Comparison of ENCODE assay signal across 33 cellular contexts in the genomic region with DNA sequence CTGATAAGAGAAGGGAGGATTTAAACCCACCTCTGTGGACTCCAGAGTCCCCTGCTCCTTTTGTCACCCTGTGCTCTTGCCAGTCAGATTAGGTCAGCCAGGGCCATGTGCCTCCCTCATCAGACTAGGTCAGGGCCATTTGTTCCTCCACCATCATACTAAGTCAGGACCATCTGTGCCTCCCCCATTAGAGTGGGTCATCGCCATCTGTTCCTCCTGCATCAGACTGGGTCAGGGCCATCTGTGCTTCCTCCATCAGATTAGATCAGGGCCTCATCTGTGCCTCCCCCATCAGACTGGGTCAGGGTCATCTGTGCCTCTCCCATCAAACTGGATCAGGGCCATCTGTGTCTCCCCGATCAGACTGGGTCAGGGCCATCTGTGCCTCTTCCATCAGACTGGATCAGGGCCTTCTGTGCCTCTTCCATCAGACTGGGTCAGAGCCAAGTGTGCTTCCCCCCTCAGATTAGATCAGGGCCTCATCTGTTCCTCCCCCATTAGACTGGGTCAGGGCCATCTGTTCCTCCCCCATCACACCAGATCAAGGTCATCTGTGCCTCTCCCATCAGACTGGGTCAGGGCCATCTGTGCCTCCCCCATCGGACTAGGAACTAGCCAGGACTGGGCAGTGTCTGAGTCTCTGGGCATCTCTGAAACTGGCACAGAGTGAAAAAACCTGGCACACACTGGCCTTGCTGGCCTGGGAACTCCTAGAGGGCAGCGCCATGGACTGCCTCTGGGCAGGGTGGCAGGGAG. TPM values are rescaled to one million over a fixed set of nuclear protein-coding genes. Genes with fewer than 3 reads are reported as not detected.
"Had no signal": no experiment of that assay in that cellular context is flagged by ENCODE, and none has a peak within 500 bp of the region (broad histone marks: within the 10 kb centered on the region; RNA-seq: fewer than 3 reads in every experiment).

No MANE protein-coding gene starts in this region.

- H3K4me3 Mint-ChIP-seq: activated naive CD4-positive, alpha-beta T cell treated with anti-CD3 and anti-CD28 coated beads for 36 hours; activated T-helper 1 cell treated with anti-CD3 and anti-CD28 coated beads, Interleukin-12 subunit alpha, Interleukin-12 subunit beta, Interleukin-2, Interleukin-4 antibody, amounts not matched to agents 30 ng/mL and 10 ng/mL and 1 ng/mL, durations not matched to agents 14 hours and 24 hours and 36 hours; nephron; T-helper 1 cell treated with Interleukin-12 subunit alpha and Interleukin-12 subunit beta and Interleukin-4 antibody, amounts not matched to agents 30 μg/mL and 1 μg/mL, for 36 hours had no signal

- H3K27me3 ChIP-seq: pancreas, right atrium auricular region, testis, transverse colon, uterus had no signal

- DNase-seq: activated CD4-positive, alpha-beta T cell treated with anti-CD3 and anti-CD28 coated beads for 4 hours; activated CD4-positive, alpha-beta T cell treated with anti-CD3 and anti-CD28 coated beads, Interleukin-2, amount 50 U/mL, for 4 hours; activated CD8-positive, alpha-beta memory T cell treated with anti-CD3 and anti-CD28 coated beads, Interleukin-2, amount 50 U/mL, for 4 hours; activated effector memory CD4-positive, alpha-beta T cell treated with anti-CD3 and anti-CD28 coated beads, Interleukin-2, amount 50 U/mL, for 16 hours; activated naive CD4-positive, alpha-beta T cell treated with anti-CD3 and anti-CD28 coated beads for 36 hours; activated T-cell treated with anti-CD3 and anti-CD28 coated beads, Interleukin-2, amount 50 U/mL, for 1 hour; amniotic stem cell; dermis blood vessel endothelial cell; effector CD4-positive, alpha-beta T cell; glutamatergic neuron; left ventricle myocardium superior; pancreas; stimulated activated CD4-positive, alpha-beta T cell treated with anti-CD3 and anti-CD28 coated beads, Interleukin-12 subunit alpha, Interleukin-12 subunit beta, amount 100 ng/mL, for 4 hours; stimulated activated CD4-positive, alpha-beta T cell treated with anti-CD3 and anti-CD28 coated beads, Interleukin-4, amount 100 ng/mL, for 1 hour; stimulated activated naive CD8-positive, alpha-beta T cell treated with anti-CD3 and anti-CD28 coated beads, Interleukin-15, Interleukin-2, amounts not matched to agents 100 U/mL and 50 U/mL, for 24 hours; SW 1271; T-helper 9 cell; testis; transverse colon; uterus had no signal

- H3K36me3 ChIP-seq: esophagus muscularis mucosa, pancreas, right atrium auricular region, transverse colon, uterus had no signal

- H3K27ac ChIP-seq: esophagus muscularis mucosa, pancreas, right atrium auricular region, testis, transverse colon, uterus, VCaP had no signal

- H3K9me3 Mint-ChIP-seq: activated naive CD4-positive, alpha-beta T cell treated with anti-CD3 and anti-CD28 coated beads for 36 hours; activated T-helper 1 cell treated with anti-CD3 and anti-CD28 coated beads, Interleukin-12 subunit alpha, Interleukin-12 subunit beta, Interleukin-2, Interleukin-4 antibody, amounts not matched to agents 30 ng/mL and 10 ng/mL and 1 ng/mL, durations not matched to agents 14 hours and 24 hours and 36 hours; nephron; T-helper 1 cell treated with Interleukin-12 subunit alpha and Interleukin-12 subunit beta and Interleukin-4 antibody, amounts not matched to agents 30 μg/mL and 1 μg/mL, for 36 hours had no signal

- H3K9me3 ChIP-seq: esophagus muscularis mucosa, mucosa of descending colon, pancreas, right atrium auricular region, testis, transverse colon, uterus had no signal

- H3K27ac Mint-ChIP-seq: activated naive CD4-positive, alpha-beta T cell treated with anti-CD3 and anti-CD28 coated beads for 36 hours; activated T-helper 1 cell treated with anti-CD3 and anti-CD28 coated beads, Interleukin-12 subunit alpha, Interleukin-12 subunit beta, Interleukin-2, Interleukin-4 antibody, amounts not matched to agents 30 ng/mL and 10 ng/mL and 1 ng/mL, durations not matched to agents 14 hours and 24 hours and 36 hours; T-helper 1 cell treated with Interleukin-12 subunit alpha and Interleukin-12 subunit beta and Interleukin-4 antibody, amounts not matched to agents 30 μg/mL and 1 μg/mL, for 36 hours had no signal

- H3K4me3 ChIP-seq: esophagus muscularis mucosa, mucosa of descending colon, pancreas, right atrium auricular region, testis, transverse colon, uterus had no signal

- ATAC-seq: left ventricle myocardium superior; mucosa of descending colon; pancreas; stimulated activated naive CD8-positive, alpha-beta T cell treated with anti-CD3 and anti-CD28 coated beads, Interleukin-15, Interleukin-2, amounts not matched to agents 100 U/mL and 50 U/mL, for 24 hours had no signal

- H3K4me1 ChIP-seq: esophagus muscularis mucosa, pancreas, right atrium auricular region, uterus had no signal

RNA-seq across cellular contexts. Expression of a gene that starts 11.5 kb away (rescaled TPM):
- total RNA-seq: activated CD8-positive, alpha-beta memory T cell treated with anti-CD3 and anti-CD28 coated beads for 36 hours; activated naive CD4-positive, alpha-beta T cell treated with anti-CD3 and anti-CD28 coated beads for 36 hours; activated T-helper 1 cell treated with anti-CD3 and anti-CD28 coated beads, Interleukin-12 subunit alpha, Interleukin-12 subunit beta, Interleukin-2, Interleukin-4 antibody, amounts not matched to agents 30 ng/mL and 10 ng/mL and 1 ng/mL, durations not matched to agents 14 hours and 24 hours and 36 hours; dermis blood vessel endothelial cell; esophagus muscularis mucosa; frontal cortex; left ventricle myocardium superior; lung microvascular endothelial cell; mesenteric fat pad; mucosa of descending colon; myocyte; pancreas; pulmonary artery endothelial cell; right atrium auricular region; testis; transverse colon; uterus had no signal
- polyA plus RNA-seq: pancreas had no signal
